Comparison of ENCODE assay signal across 10 cellular contexts in genomic region chr9:93600504-93600903, GRCh38. TPM values are rescaled to one million over a fixed set of nuclear protein-coding genes. Genes with fewer than 3 reads are reported as not detected.
DNase-seq lines count a peak whose midpoint lies in the region; ATAC-seq and TF ChIP-seq lines count a peak whose summit lies in the region.
"Had no signal": no experiment of that assay in that cellular context is flagged by ENCODE, and none has a peak within 500 bp of the region (broad histone marks: within the 10 kb centered on the region; RNA-seq: fewer than 3 reads in every experiment).

No MANE protein-coding gene starts in this region.

- no peaks in the 10 kb centered on the region for H3K9me3 ChIP-seq in CD4-positive, CD25-positive, alpha-beta regulatory T cell (ENCODE audit: control insufficient read depth in 2 of 2, low read length in 2 of 2)

- H3K27me3 Mint-ChIP-seq in CD4-positive, CD25-positive, alpha-beta regulatory T cell: no peaks in the 10 kb centered on the region

- no peak for TF ChIP-seq CTCF in RWPE1 (conservative IDR thresholded peaks at IDR 0.05; ENCODE audit: low read depth)

- peak overlapping the region; percentile 2 for H3K4me3 ChIP-seq in CD4-positive, CD25-positive, alpha-beta regulatory T cell (ENCODE audit: low read depth, low read length)
- no peak overlapping the region for H3K4me3 ChIP-seq in H7 (ENCODE audit: insufficient read depth, low read depth, low read length)

- peaks cover 0 to 5% (median 2%) of the 10 kb centered on the region in 7 donors for H3K9me3 Mint-ChIP-seq in CD4-positive, CD25-positive, alpha-beta regulatory T cell

- H3K27ac ChIP-seq in CD4-positive, CD25-positive, alpha-beta regulatory T cell (ENCODE audit: insufficient read depth, low read length, poor library complexity, severe bottlenecking): no peak overlapping the region
- peak overlapping the region; percentile 66; the same call in 1 of the 2 replicates for H3K27ac ChIP-seq in RWPE1
- no peak overlapping the region for H3K27ac ChIP-seq in caudate nucleus (ENCODE audit: low read depth, low read length)

- H3K36me3 Mint-ChIP-seq in CD4-positive, CD25-positive, alpha-beta regulatory T cell: peaks cover 12% of the 10 kb centered on the region

- H3K27ac Mint-ChIP-seq in CD4-positive, CD25-positive, alpha-beta regulatory T cell: peak overlapping the region; percentile 58 to 89 (median 67)

- H3K36me3 ChIP-seq in CD4-positive, CD25-positive, alpha-beta regulatory T cell (ENCODE audit: control insufficient read depth, insufficient read depth, low read length): no peaks in the 10 kb centered on the region
- H3K36me3 ChIP-seq in H7 (replicated peaks; ENCODE audit: control insufficient read depth, insufficient read depth, low read length): no peaks in the 10 kb centered on the region; the same call in 1 of the 2 replicates

- H3K27me3 ChIP-seq in CD4-positive, CD25-positive, alpha-beta regulatory T cell (ENCODE audit: control insufficient read depth, insufficient read depth, low read length): no peaks in the 10 kb centered on the region
- H3K27me3 ChIP-seq in H7 (ENCODE audit: control insufficient read depth, insufficient read depth, low read length): no peaks in the 10 kb centered on the region

- ATAC-seq in CD4-positive, CD25-positive, alpha-beta regulatory T cell (ENCODE audit: low read depth in 2 of 2): peak; percentile 55 to 66
- ATAC-seq in HG03108 (IDR thresholded peaks at IDR 0.05; ENCODE audit: unreplicated experiment): no peak
- ATAC-seq in GM21367 (IDR thresholded peaks at IDR 0.05; ENCODE audit: unreplicated experiment): no peak

- CTCF ChIA-PET in RWPE1 (lab: Yijun Ruan, JAX): interaction anchor here (0.7 kb wide), 1 partner anchor 1029 kb away, joined by 4 read pairs; no protein-coding TSS in a partner anchor

- H3K4me1 Mint-ChIP-seq in CD4-positive, CD25-positive, alpha-beta regulatory T cell: peaks cover 13 to 76% (median 51%) of the 10 kb centered on the region in 4 donors

- POLR2A ChIA-PET in RWPE1 (lab: Yijun Ruan, JAX; ENCODE audit: low non-redundant PET): no interaction called here

- peaks cover 41% of the 10 kb centered on the region for H3K4me1 ChIP-seq in CD4-positive, CD25-positive, alpha-beta regulatory T cell (ENCODE audit: control insufficient read depth, insufficient read depth, low read length, poor library complexity, severe bottlenecking)

- H3K4me3 Mint-ChIP-seq in CD4-positive, CD25-positive, alpha-beta regulatory T cell: peak overlapping the region in 3 of 4 donors; percentile 2 to 78 (median 63)

- peak in 2 of 3 donors; percentile 42 to 86 for DNase-seq in CD4-positive, CD25-positive, alpha-beta regulatory T cell
- DNase-seq in H7: peak; percentile 63
- no peak for DNase-seq in RWPE1 (ENCODE audit: low spot score)
- DNase-seq in kidney tubule cell (ENCODE audit: low spot score): peak; percentile 43
- DNase-seq in RKO (ENCODE audit: low spot score): no peak
- DNase-seq in caudate nucleus (lab: John Stamatoyannopoulos, UW): no peak
- DNase-seq: cortex of kidney, occipital lobe had no signal

RNA-seq across cellular contexts. Expression of gene PHF2, which starts 24.1 kb away (rescaled TPM):
- 29.4 TPM for total RNA-seq in CD4-positive, CD25-positive, alpha-beta regulatory T cell
- polyA plus RNA-seq in CD4-positive, CD25-positive, alpha-beta regulatory T cell: 1 to 10 TPM in 2 of 4 donors, under 1 TPM in 2; 0.37 to 1.3 (median 0.94) TPM
- 10.3 and 10.6 TPM in 2 replicates for total RNA-seq in H7 (2014; rRNA removed; shearing (Covaris generic))

Comparison
In these comparisons a context has a peak if more than half of its experiments do, and no peak if none do; other contexts are left out.
1. ATAC-seq: peak in CD4-positive, CD25-positive, alpha-beta regulatory T cell (2 of 2); none in HG03108 (single experiment) and GM21367 (single experiment).
2. DNase-seq: peak in CD4-positive, CD25-positive, alpha-beta regulatory T cell (2 of 3), H7 (single experiment) and kidney tubule cell (single experiment); none in RWPE1 (single experiment), RKO (single experiment) and caudate nucleus (0 of 61).